In genomic region chr17:75105269-75106080, GRCh38 we compare ENCODE assay signal across 6 cellular contexts. TPM values are rescaled to one million over a fixed set of nuclear protein-coding genes. Genes with fewer than 3 reads are reported as not detected.
DNase-seq lines count a peak whose midpoint lies in the region; ATAC-seq and TF ChIP-seq lines count a peak whose summit lies in the region.

No MANE protein-coding gene starts in this region.

- peaks cover 11% of the 10 kb centered on the region for H3K4me1 Mint-ChIP-seq in activated CD4-positive, alpha-beta T cell treated with anti-CD3 and anti-CD28 coated beads, Interleukin-2, amount 10 ng/mL, durations not matched to agents 24 days and 14 days
- H3K4me1 Mint-ChIP-seq in type B pancreatic cell (ENCODE audit: unreplicated experiment) = peaks cover 19% of the 10 kb centered on the region
- peaks cover 3% of the 10 kb centered on the region for H3K4me1 Mint-ChIP-seq in activated T-helper 17 cell treated with anti-CD3 and anti-CD28 coated beads, Interleukin-2, amount 50 U/mL, for 72 hours

- peak; percentile 40 for ATAC-seq in esophagus mucosa
- no peak for ATAC-seq in activated T-helper 17 cell treated with anti-CD3 and anti-CD28 coated beads, Interleukin-2, amount 50 U/mL, for 72 hours (replicated peaks)

- intact Hi-C loops in activated CD4-positive, alpha-beta T cell treated with anti-CD3 and anti-CD28 coated beads, Interleukin-2, amount 10 ng/mL, durations not matched to agents 24 days and 14 days (cut with micrococcal nuclease) = no loop called here

- H3K27ac Mint-ChIP-seq in activated CD4-positive, alpha-beta T cell treated with anti-CD3 and anti-CD28 coated beads, Interleukin-2, amount 10 ng/mL, durations not matched to agents 24 days and 14 days = no peak overlapping the region
- peak overlapping the region; percentile 77 for H3K27ac Mint-ChIP-seq in type B pancreatic cell
- H3K27ac Mint-ChIP-seq in activated T-helper 17 cell treated with anti-CD3 and anti-CD28 coated beads, Interleukin-2, amount 50 U/mL, for 72 hours = no peak overlapping the region

- TF ChIP-seq CTCF in type B pancreatic cell (conservative IDR thresholded peaks at IDR 0.05) = peak; percentile 78

- no peaks in the 10 kb centered on the region for H3K9me3 Mint-ChIP-seq in activated CD4-positive, alpha-beta T cell treated with anti-CD3 and anti-CD28 coated beads, Interleukin-2, amount 10 ng/mL, durations not matched to agents 24 days and 14 days
- H3K9me3 Mint-ChIP-seq in type B pancreatic cell = no peaks in the 10 kb centered on the region
- no peaks in the 10 kb centered on the region for H3K9me3 Mint-ChIP-seq in activated T-helper 17 cell treated with anti-CD3 and anti-CD28 coated beads, Interleukin-2, amount 50 U/mL, for 72 hours

- H3K4me3 Mint-ChIP-seq in activated CD4-positive, alpha-beta T cell treated with anti-CD3 and anti-CD28 coated beads, Interleukin-2, amount 10 ng/mL, durations not matched to agents 24 days and 14 days = no peak overlapping the region
- H3K4me3 Mint-ChIP-seq in type B pancreatic cell = peak overlapping the region; percentile 34
- H3K4me3 Mint-ChIP-seq in activated T-helper 17 cell treated with anti-CD3 and anti-CD28 coated beads, Interleukin-2, amount 50 U/mL, for 72 hours = no peak overlapping the region

- no peaks in the 10 kb centered on the region for H3K27me3 Mint-ChIP-seq in activated CD4-positive, alpha-beta T cell treated with anti-CD3 and anti-CD28 coated beads, Interleukin-2, amount 10 ng/mL, durations not matched to agents 24 days and 14 days
- H3K27me3 Mint-ChIP-seq in type B pancreatic cell = peaks cover 4% of the 10 kb centered on the region
- no peaks in the 10 kb centered on the region for H3K27me3 Mint-ChIP-seq in activated T-helper 17 cell treated with anti-CD3 and anti-CD28 coated beads, Interleukin-2, amount 50 U/mL, for 72 hours

- peaks cover 3% of the 10 kb centered on the region for H3K36me3 Mint-ChIP-seq in activated CD4-positive, alpha-beta T cell treated with anti-CD3 and anti-CD28 coated beads, Interleukin-2, amount 10 ng/mL, durations not matched to agents 24 days and 14 days (ENCODE audit: low read depth)
- peaks cover 10% of the 10 kb centered on the region for H3K36me3 Mint-ChIP-seq in type B pancreatic cell
- H3K36me3 Mint-ChIP-seq in activated T-helper 17 cell treated with anti-CD3 and anti-CD28 coated beads, Interleukin-2, amount 50 U/mL, for 72 hours (ENCODE audit: low read depth) = no peaks in the 10 kb centered on the region

- DNase-seq in activated CD4-positive, alpha-beta T cell treated with anti-CD3 and anti-CD28 coated beads, Interleukin-2, amount 10 ng/mL, durations not matched to agents 24 days and 14 days = peak; percentile 73
- no peak for DNase-seq in activated CD4-positive, alpha-beta T cell treated with anti-CD3 and anti-CD28 coated beads for 4 hours
- DNase-seq in NCI-H748 treated with DMSO at 0.1 percent for 48 hours (lab: John Stamatoyannopoulos, UW) (peak; percentile 26), type B pancreatic cell (ENCODE audit: extremely low spot score, unreplicated experiment) (no peak)

RNA-seq across cellular contexts. Expression of gene ARMC7, which starts 4.3 kb away (rescaled TPM):
- total RNA-seq in activated CD4-positive, alpha-beta T cell treated with anti-CD3 and anti-CD28 coated beads, Interleukin-2, amount 10 ng/mL, durations not matched to agents 24 days and 14 days = 11.2 and 12.0 TPM in 2 replicates
- total RNA-seq in esophagus mucosa (6.3 TPM), type B pancreatic cell (ENCODE audit: low replicate concordance) (14.0 and 19.7 TPM in 2 replicates)
- 10 to 100 TPM; 10.3 to 14.5 TPM for total RNA-seq in activated T-helper 17 cell treated with anti-CD3 and anti-CD28 coated beads, Interleukin-2, amount 50 U/mL, for 72 hours

RNA-seq across cellular contexts. Expression of gene SLC16A5, which starts 17.7 kb away (rescaled TPM):
- total RNA-seq in activated CD4-positive, alpha-beta T cell treated with anti-CD3 and anti-CD28 coated beads, Interleukin-2, amount 10 ng/mL, durations not matched to agents 24 days and 14 days = 6.8 and 7.2 TPM in 2 replicates
- total RNA-seq in esophagus mucosa = 13.9 TPM
- 16.4 and 42.0 TPM in 2 replicates for total RNA-seq in type B pancreatic cell (ENCODE audit: low replicate concordance)
- 10 to 100 TPM in 1 of 2 donors, 1 to 10 TPM in 1; 5.4 to 14.6 TPM for total RNA-seq in activated T-helper 17 cell treated with anti-CD3 and anti-CD28 coated beads, Interleukin-2, amount 50 U/mL, for 72 hours

RNA-seq across cellular contexts. Expression of gene NT5C, which starts 26.1 kb away (rescaled TPM):
- total RNA-seq in activated CD4-positive, alpha-beta T cell treated with anti-CD3 and anti-CD28 coated beads, Interleukin-2, amount 10 ng/mL, durations not matched to agents 24 days and 14 days = 76.5 and 84.7 TPM in 2 replicates
- total RNA-seq in esophagus mucosa (66.6 TPM), type B pancreatic cell (ENCODE audit: low replicate concordance) (33.6 and 40.7 TPM in 2 replicates)
- total RNA-seq in activated T-helper 17 cell treated with anti-CD3 and anti-CD28 coated beads, Interleukin-2, amount 50 U/mL, for 72 hours = 10 to 100 TPM; 56.0 to 64.9 TPM

RNA-seq across cellular contexts. Expression of gene JPT1, which starts 48.8 kb away (rescaled TPM):
- total RNA-seq in activated CD4-positive, alpha-beta T cell treated with anti-CD3 and anti-CD28 coated beads, Interleukin-2, amount 10 ng/mL, durations not matched to agents 24 days and 14 days = 271 and 292 TPM in 2 replicates
- total RNA-seq in esophagus mucosa = 328 TPM
- 136 and 170 TPM in 2 replicates for total RNA-seq in type B pancreatic cell (ENCODE audit: low replicate concordance)
- 100 to 1,000 TPM; 191 to 343 TPM for total RNA-seq in activated T-helper 17 cell treated with anti-CD3 and anti-CD28 coated beads, Interleukin-2, amount 50 U/mL, for 72 hours

RNA-seq across cellular contexts. Expression of gene KCTD2, which starts 58.5 kb away (rescaled TPM):
- 18.7 and 19.0 TPM in 2 replicates for total RNA-seq in activated CD4-positive, alpha-beta T cell treated with anti-CD3 and anti-CD28 coated beads, Interleukin-2, amount 10 ng/mL, durations not matched to agents 24 days and 14 days
- 13.2 TPM for total RNA-seq in esophagus mucosa
- 22.3 and 26.1 TPM in 2 replicates for total RNA-seq in type B pancreatic cell (ENCODE audit: low replicate concordance)
- 10 to 100 TPM; 21.3 to 22.1 TPM for total RNA-seq in activated T-helper 17 cell treated with anti-CD3 and anti-CD28 coated beads, Interleukin-2, amount 50 U/mL, for 72 hours

Comparison
In these comparisons a context has a peak if more than half of its experiments do, and no peak if none do; other contexts are left out.
1. DNase-seq: peak in activated CD4-positive, alpha-beta T cell treated with anti-CD3 and anti-CD28 coated beads, Interleukin-2, amount 10 ng/mL, durations not matched to agents 24 days and 14 days (single experiment) and NCI-H748 treated with DMSO at 0.1 percent for 48 hours (single experiment); none in activated CD4-positive, alpha-beta T cell treated with anti-CD3 and anti-CD28 coated beads for 4 hours (0 of 2) and type B pancreatic cell (single experiment).